ENCODE assay signal across 11 cellular contexts in genomic region chrX:134603806-134604700, GRCh38. TPM values are rescaled to one million over a fixed set of nuclear protein-coding genes. Genes with fewer than 3 reads are reported as not detected.
A peak's percentile ranks its signal among the peaks of the same experiment; 100 is the strongest.
DNase-seq lines count a peak whose midpoint lies in the region; ATAC-seq lines count a peak whose summit lies in the region.
"Had no signal": no experiment of that assay in that cellular context is flagged by ENCODE, and none has a peak within 500 bp of the region (broad histone marks: within the 10 kb centered on the region; RNA-seq: fewer than 3 reads in every experiment).

No MANE protein-coding gene starts in this region.

- no peak overlapping the region for H3K4me3 ChIP-seq in skeletal muscle tissue (ENCODE audit: low read length in 3 of 3)
- H3K4me3 ChIP-seq: BLaER1 treated with 17β-estradiol and CSF1 and Interleukin-3, amounts not matched to agents 10 nM and 100 nM had no signal

- no peak overlapping the region for H3K4me3 Mint-ChIP-seq in activated CD4-positive, alpha-beta T cell treated with anti-CD3 and anti-CD28 coated beads for 36 hours
- no peak overlapping the region for H3K4me3 Mint-ChIP-seq in activated CD4-positive, alpha-beta T cell treated with anti-CD3 and anti-CD28 coated beads, Interleukin-2, amount 10 ng/mL, durations not matched to agents 7 days and 5 days
- H3K4me3 Mint-ChIP-seq in activated T-cell treated with anti-CD3 and anti-CD28 coated beads, Interleukin-2, amount 50 U/mL, for 24 hours = no peak overlapping the region
- H3K4me3 Mint-ChIP-seq in stimulated activated effector memory CD8-positive, alpha-beta T cell treated with anti-CD3 and anti-CD28 coated beads, Interleukin-12 subunit alpha, Interleukin-12 subunit beta, amount 100 ng/mL, for 72 hours = no peak overlapping the region
- H3K4me3 Mint-ChIP-seq: dendritic cell treated with granulocyte-macrophage colony-stimulating factor and Interleukin-4, amounts not matched to agents 40 ng/mL and 50 ng/mL, for 4 days had no signal

- intact Hi-C loops in activated CD4-positive, alpha-beta T cell treated with anti-CD3 and anti-CD28 coated beads for 36 hours (cut with DNase I, micrococcal nuclease) = no loop called here

- peak; percentile 23 for ATAC-seq in activated CD4-positive, alpha-beta T cell treated with anti-CD3 and anti-CD28 coated beads for 36 hours
- ATAC-seq in HG03108 (IDR thresholded peaks at IDR 0.05; ENCODE audit: unreplicated experiment) = no peak
- no peak for ATAC-seq in stimulated activated effector memory CD8-positive, alpha-beta T cell treated with anti-CD3 and anti-CD28 coated beads, Interleukin-12 subunit alpha, Interleukin-12 subunit beta, amount 100 ng/mL, for 72 hours

- H3K27ac ChIP-seq in skeletal muscle tissue (ENCODE audit: low read depth, low read length) = peak overlapping the region; percentile 0

- no peaks in the 10 kb centered on the region for H3K9me3 Mint-ChIP-seq in activated CD4-positive, alpha-beta T cell treated with anti-CD3 and anti-CD28 coated beads for 36 hours (ENCODE audit: low read depth)
- no peaks in the 10 kb centered on the region for H3K9me3 Mint-ChIP-seq in activated CD4-positive, alpha-beta T cell treated with anti-CD3 and anti-CD28 coated beads, Interleukin-2, amount 10 ng/mL, durations not matched to agents 7 days and 5 days
- peaks cover 2% of the 10 kb centered on the region for H3K9me3 Mint-ChIP-seq in activated T-cell treated with anti-CD3 and anti-CD28 coated beads, Interleukin-2, amount 50 U/mL, for 24 hours
- H3K9me3 Mint-ChIP-seq in stimulated activated effector memory CD8-positive, alpha-beta T cell treated with anti-CD3 and anti-CD28 coated beads, Interleukin-12 subunit alpha, Interleukin-12 subunit beta, amount 100 ng/mL, for 72 hours = peaks cover 4% of the 10 kb centered on the region

- peak overlapping the region; percentile 82 for H3K27ac Mint-ChIP-seq in activated CD4-positive, alpha-beta T cell treated with anti-CD3 and anti-CD28 coated beads for 36 hours
- no peak overlapping the region for H3K27ac Mint-ChIP-seq in activated CD4-positive, alpha-beta T cell treated with anti-CD3 and anti-CD28 coated beads, Interleukin-2, amount 10 ng/mL, durations not matched to agents 7 days and 5 days
- H3K27ac Mint-ChIP-seq in activated T-cell treated with anti-CD3 and anti-CD28 coated beads, Interleukin-2, amount 50 U/mL, for 24 hours = no peak overlapping the region
- no peak overlapping the region for H3K27ac Mint-ChIP-seq in stimulated activated effector memory CD8-positive, alpha-beta T cell treated with anti-CD3 and anti-CD28 coated beads, Interleukin-12 subunit alpha, Interleukin-12 subunit beta, amount 100 ng/mL, for 72 hours
- H3K27ac Mint-ChIP-seq: dendritic cell treated with granulocyte-macrophage colony-stimulating factor and Interleukin-4, amounts not matched to agents 40 ng/mL and 50 ng/mL, for 4 days had no signal

- H3K36me3 Mint-ChIP-seq in activated CD4-positive, alpha-beta T cell treated with anti-CD3 and anti-CD28 coated beads for 36 hours (ENCODE audit: low read depth) = no peaks in the 10 kb centered on the region
- no peaks in the 10 kb centered on the region for H3K36me3 Mint-ChIP-seq in activated CD4-positive, alpha-beta T cell treated with anti-CD3 and anti-CD28 coated beads, Interleukin-2, amount 10 ng/mL, durations not matched to agents 7 days and 5 days (ENCODE audit: low read depth)
- H3K36me3 Mint-ChIP-seq in activated T-cell treated with anti-CD3 and anti-CD28 coated beads, Interleukin-2, amount 50 U/mL, for 24 hours (ENCODE audit: low read depth) = peaks cover 2% of the 10 kb centered on the region
- H3K36me3 Mint-ChIP-seq in stimulated activated effector memory CD8-positive, alpha-beta T cell treated with anti-CD3 and anti-CD28 coated beads, Interleukin-12 subunit alpha, Interleukin-12 subunit beta, amount 100 ng/mL, for 72 hours = no peaks in the 10 kb centered on the region

- H3K9me3 ChIP-seq in skeletal muscle tissue (ENCODE audit: control insufficient read depth in 3 of 3, low read length in 3 of 3) = no peaks in the 10 kb centered on the region

- H3K36me3 ChIP-seq in skeletal muscle tissue (ENCODE audit: control insufficient read depth in 3 of 3, insufficient read depth in 3 of 3, low read length in 3 of 3) = no peaks in the 10 kb centered on the region
- H3K36me3 ChIP-seq: BLaER1 treated with 17β-estradiol and CSF1 and Interleukin-3, amounts not matched to agents 10 nM and 100 nM had no signal

- POLR2A ChIA-PET in activated CD4-positive, alpha-beta T cell treated with anti-CD3 and anti-CD28 coated beads for 36 hours (lab: Charles Lee) = no interaction called here
- POLR2A ChIA-PET in activated CD4-positive, alpha-beta T cell treated with anti-CD3 and anti-CD28 coated beads, Interleukin-2, amount 10 ng/mL, durations not matched to agents 7 days and 5 days (lab: Charles Lee) = no interaction called here

- CTCF ChIA-PET in activated CD4-positive, alpha-beta T cell treated with anti-CD3 and anti-CD28 coated beads for 36 hours (lab: Charles Lee) = interaction anchor here (1.2 kb wide), 1 partner anchor 52 kb away, joined by 3 read pairs; no protein-coding TSS in a partner anchor
- CTCF ChIA-PET in activated CD4-positive, alpha-beta T cell treated with anti-CD3 and anti-CD28 coated beads, Interleukin-2, amount 10 ng/mL, durations not matched to agents 7 days and 5 days (lab: Charles Lee) = interaction anchor here (0.8 to 1.6 kb wide), 2 partner anchors 10 to 18 kb away, joined by 3 read pairs; no protein-coding TSS in a partner anchor

- H3K4me1 ChIP-seq in skeletal muscle tissue (ENCODE audit: control insufficient read depth in 3 of 3, insufficient read depth in 3 of 3, low read length in 3 of 3) = peaks cover 0 to 5% (median 0%) of the 10 kb centered on the region in 3 donors

- H3K27me3 ChIP-seq in skeletal muscle tissue (ENCODE audit: control insufficient read depth in 3 of 3, insufficient read depth in 3 of 3, low read length in 3 of 3) = no peaks in the 10 kb centered on the region

- H3K27me3 Mint-ChIP-seq in activated CD4-positive, alpha-beta T cell treated with anti-CD3 and anti-CD28 coated beads for 36 hours = peaks cover 7% of the 10 kb centered on the region
- no peaks in the 10 kb centered on the region for H3K27me3 Mint-ChIP-seq in activated CD4-positive, alpha-beta T cell treated with anti-CD3 and anti-CD28 coated beads, Interleukin-2, amount 10 ng/mL, durations not matched to agents 7 days and 5 days
- H3K27me3 Mint-ChIP-seq in activated T-cell treated with anti-CD3 and anti-CD28 coated beads, Interleukin-2, amount 50 U/mL, for 24 hours = peaks cover 69% of the 10 kb centered on the region
- H3K27me3 Mint-ChIP-seq: dendritic cell treated with granulocyte-macrophage colony-stimulating factor and Interleukin-4, amounts not matched to agents 40 ng/mL and 50 ng/mL, for 4 days had no signal

- H3K9ac ChIP-seq in skeletal muscle tissue (ENCODE audit: low read depth in 1 of 3, low read length in 3 of 3) = no peak overlapping the region
- H3K9ac ChIP-seq: BLaER1 treated with 17β-estradiol and CSF1 and Interleukin-3, amounts not matched to agents 10 nM and 100 nM had no signal

- peaks cover 15% of the 10 kb centered on the region for H3K4me1 Mint-ChIP-seq in activated CD4-positive, alpha-beta T cell treated with anti-CD3 and anti-CD28 coated beads for 36 hours
- H3K4me1 Mint-ChIP-seq in activated CD4-positive, alpha-beta T cell treated with anti-CD3 and anti-CD28 coated beads, Interleukin-2, amount 10 ng/mL, durations not matched to agents 7 days and 5 days = peaks cover under 1% of the 10 kb centered on the region
- H3K4me1 Mint-ChIP-seq in activated T-cell treated with anti-CD3 and anti-CD28 coated beads, Interleukin-2, amount 50 U/mL, for 24 hours (ENCODE audit: low read depth) = peaks cover 17% of the 10 kb centered on the region
- no peaks in the 10 kb centered on the region for H3K4me1 Mint-ChIP-seq in stimulated activated effector memory CD8-positive, alpha-beta T cell treated with anti-CD3 and anti-CD28 coated beads, Interleukin-12 subunit alpha, Interleukin-12 subunit beta, amount 100 ng/mL, for 72 hours

- no peak for DNase-seq in activated CD4-positive, alpha-beta T cell treated with anti-CD3 and anti-CD28 coated beads for 36 hours
- no peak for DNase-seq in activated CD4-positive, alpha-beta T cell treated with anti-CD3 and anti-CD28 coated beads, Interleukin-2, amount 10 ng/mL, durations not matched to agents 7 days and 5 days
- DNase-seq in SK-N-DZ (ENCODE audit: low spot score) (peak; percentile 57), fibroblast of the conjunctiva (ENCODE audit: low read depth) (peak; percentile 92)
- no peak for DNase-seq in activated T-cell treated with anti-CD3 and anti-CD28 coated beads, Interleukin-2, amount 50 U/mL, for 24 hours
- DNase-seq in stimulated activated effector memory CD8-positive, alpha-beta T cell treated with anti-CD3 and anti-CD28 coated beads, Interleukin-12 subunit alpha, Interleukin-12 subunit beta, amount 100 ng/mL, for 72 hours (ENCODE audit: low spot score in 2 of 2) = no peak
- DNase-seq: activated CD4-positive, alpha-beta T cell treated with anti-CD3 and anti-CD28 coated beads for 4 hours had no signal

RNA-seq across cellular contexts. Expression of gene PLAC1, which starts 54.2 kb away (rescaled TPM):
- under 1 TPM in 1 of 2 experiments, not detected in 1; 0.18 TPM for total RNA-seq in activated CD4-positive, alpha-beta T cell treated with anti-CD3 and anti-CD28 coated beads for 36 hours
- total RNA-seq in activated CD4-positive, alpha-beta T cell treated with anti-CD3 and anti-CD28 coated beads, Interleukin-2, amount 10 ng/mL, durations not matched to agents 7 days and 5 days = not detected
- 4.8 and 6.7 TPM in 2 replicates for polyA plus RNA-seq in SK-N-DZ (2014; cell fraction: cytosol; rRNA removed)
- polyA plus RNA-seq in SK-N-DZ (2014; cell fraction: nucleus; rRNA removed) = 1.0 and 2.4 TPM in 2 replicates
- total RNA-seq in skeletal muscle tissue = not detected

Comparison
In these comparisons a context has a peak if more than half of its experiments do, and no peak if none do; other contexts are left out.
1. DNase-seq: peak in SK-N-DZ (single experiment) and fibroblast of the conjunctiva (single experiment); none in activated CD4-positive, alpha-beta T cell treated with anti-CD3 and anti-CD28 coated beads for 36 hours (single experiment), activated CD4-positive, alpha-beta T cell treated with anti-CD3 and anti-CD28 coated beads, Interleukin-2, amount 10 ng/mL, durations not matched to agents 7 days and 5 days (single experiment), activated T-cell treated with anti-CD3 and anti-CD28 coated beads, Interleukin-2, amount 50 U/mL, for 24 hours (single experiment) and stimulated activated effector memory CD8-positive, alpha-beta T cell treated with anti-CD3 and anti-CD28 coated beads, Interleukin-12 subunit alpha, Interleukin-12 subunit beta, amount 100 ng/mL, for 72 hours (0 of 2).